In genomic region chr16:30092373-30093010, GRCh38 we compare ENCODE assay signal across 8 cellular contexts. TPM values are rescaled to one million over a fixed set of nuclear protein-coding genes. Genes with fewer than 3 reads are reported as not detected.
DNase-seq lines count a peak whose midpoint lies in the region; ATAC-seq and TF ChIP-seq lines count a peak whose summit lies in the region.

No MANE protein-coding gene starts in this region.

- H3K4me1 ChIP-seq in DND-41 (ENCODE audit: insufficient read depth, low read length) (peaks cover 49% of the 10 kb centered on the region), Karpas-422 (ENCODE audit: low read length) (peaks cover 45% of the 10 kb centered on the region), SJSA1 (replicated peaks) (peaks cover 23% of the 10 kb centered on the region), adipocyte (ENCODE audit: control insufficient read depth, insufficient read depth, low read length) (peaks cover 44% of the 10 kb centered on the region), heart right ventricle (peaks cover 7 to 70% (median 45%) of the 10 kb centered on the region in 9 donors)

- peaks cover 12% of the 10 kb centered on the region for H3K9me3 ChIP-seq in DND-41 (ENCODE audit: insufficient read depth, low read length, severe bottlenecking)
- H3K9me3 ChIP-seq in Karpas-422 (ENCODE audit: low read length): peaks cover 8% of the 10 kb centered on the region; the same call in 1 of the 2 replicates
- H3K9me3 ChIP-seq in SJSA1 (replicated peaks): peaks cover 10% of the 10 kb centered on the region
- H3K9me3 ChIP-seq in adipocyte (ENCODE audit: control insufficient read depth, low read length): peaks cover 3% of the 10 kb centered on the region
- peaks cover 0 to 12% (median 7%) of the 10 kb centered on the region in 11 donors for H3K9me3 ChIP-seq in heart right ventricle

- H3K27ac ChIP-seq in DND-41 (ENCODE audit: low read length) (peak overlapping the region; percentile 85), Karpas-422 (ENCODE audit: low read length) (peak overlapping the region; percentile 82), SJSA1 (no peak overlapping the region), heart right ventricle (peak overlapping the region; percentile 39 to 95 (median 88))

- H4K20me1 ChIP-seq in DND-41 (ENCODE audit: insufficient read depth, low read length) (no peaks in the 10 kb centered on the region), Karpas-422 (ENCODE audit: insufficient read depth, low read depth, low read length) (no peaks in the 10 kb centered on the region)

- H3K9ac ChIP-seq in DND-41 (ENCODE audit: low read depth, low read length) (peak overlapping the region; percentile 62), Karpas-422 (ENCODE audit: low read length) (peak overlapping the region; percentile 85), adipocyte (ENCODE audit: low read length) (peak overlapping the region; percentile 80)

- peaks cover 7% of the 10 kb centered on the region for H3K79me2 ChIP-seq in DND-41 (ENCODE audit: insufficient read depth, low read length)
- peaks cover 3% of the 10 kb centered on the region; the same call in 1 of the 2 replicates for H3K79me2 ChIP-seq in Karpas-422 (ENCODE audit: low read length)

- WGBS in heart right ventricle, 2 donors: 9 to 13% methylated on average over 22 of the region's 22 CpGs

- H3K4me2 ChIP-seq in DND-41 (ENCODE audit: insufficient read depth, low read length): peak overlapping the region; percentile 78
- peak overlapping the region; percentile 91 for H3K4me2 ChIP-seq in Karpas-422 (ENCODE audit: low read depth, low read length, poor library complexity, severe bottlenecking)

- TF ChIP-seq CTCF in DND-41 (IDR thresholded peaks at IDR 0.05; ENCODE audit: borderline replicate concordance, extremely low read depth, low read length, poor library complexity, severe bottlenecking) (peak; percentile 68), heart right ventricle (IDR thresholded peaks at IDR 0.05) (peak; percentile 39 to 83 (median 70))

- H3K27me3 ChIP-seq in DND-41 (ENCODE audit: insufficient read depth, low read length, poor library complexity) (no peaks in the 10 kb centered on the region), Karpas-422 (ENCODE audit: low read length) (no peaks in the 10 kb centered on the region), SJSA1 (replicated peaks) (no peaks in the 10 kb centered on the region), adipocyte (replicated peaks; ENCODE audit: control insufficient read depth, insufficient read depth, low read length) (no peaks in the 10 kb centered on the region), heart right ventricle (no peaks in the 10 kb centered on the region)

- H3K9me2 ChIP-seq in Karpas-422 (replicated peaks; ENCODE audit: insufficient read depth, low read length): no peaks in the 10 kb centered on the region

- peak; percentile 15 for ATAC-seq in DND-41 (ENCODE audit: insufficient read depth, low read depth)
- peak; percentile 47 for ATAC-seq in GM21619 (IDR thresholded peaks at IDR 0.05; ENCODE audit: unreplicated experiment)
- ATAC-seq in heart right ventricle: peak; percentile 46 to 82 (median 70)

- DNase-seq in DND-41 (peak; percentile 72), Karpas-422 (peak; percentile 96), SJSA1 (ENCODE audit: low read depth in 1 of 2, low spot score in 2 of 2) (peak; percentile 53 to 65), adipocyte (ENCODE audit: low read depth) (peak; percentile 61), heart right ventricle (peak; percentile 82 to 88), pons (ENCODE audit: low spot score) (peak; percentile 88), NCI-H146 (lab: John Stamatoyannopoulos, UW) (no peak)

- intact Hi-C loops in heart right ventricle (cut with DNase I): loop anchor here in 4 of 10 donors (2.0 to 10.0 kb wide), 2 partner anchors 28 to 312 kb away; partner anchors contain the start of genes ZNF771 (in 3 of the 4) and ALDOA (in 1 of the 4)

- peaks cover 14% of the 10 kb centered on the region for H3K36me3 ChIP-seq in DND-41 (ENCODE audit: insufficient read depth, low read length)
- no peaks in the 10 kb centered on the region for H3K36me3 ChIP-seq in Karpas-422 (ENCODE audit: insufficient read depth, low read length)
- 0 out of 2 replicates have a peak, but pooled peaks cover 8% of the 10 kb centered on the region for H3K36me3 ChIP-seq in SJSA1
- H3K36me3 ChIP-seq in adipocyte (ENCODE audit: control insufficient read depth, insufficient read depth, low read length, severe bottlenecking): peaks cover 13% of the 10 kb centered on the region
- H3K36me3 ChIP-seq in heart right ventricle: peaks cover 0 to 23% (median 13%) of the 10 kb centered on the region in 9 donors

- H3K4me3 ChIP-seq in DND-41 (ENCODE audit: low read depth in 1 of 2, low read length in 2 of 2) (peak overlapping the region; percentile 27 to 60), Karpas-422 (ENCODE audit: low read length) (peak overlapping the region; percentile 78), SJSA1 (peak overlapping the region; percentile 37), adipocyte (ENCODE audit: low read length) (peak overlapping the region; percentile 74), heart right ventricle (peak overlapping the region in 9 of 10 donors; percentile 39 to 65 (median 58))

- peak overlapping the region; percentile 85 for H2AFZ ChIP-seq in DND-41 (ENCODE audit: low read depth, low read length)
- H2AFZ ChIP-seq in Karpas-422 (ENCODE audit: low read length): peak overlapping the region; percentile 73

RNA-seq across cellular contexts. Expression of gene TBX6, which starts 0.8 kb away (rescaled TPM):
- total RNA-seq in Karpas-422 (2014; rRNA removed; shearing (Covaris generic); ENCODE audit: low replicate concordance): 1.8 and 2.1 TPM in 2 replicates
- total RNA-seq in SJSA1 (2014; rRNA removed; shearing (Covaris generic)): not detected in 2 replicates
- total RNA-seq in heart right ventricle: 1 to 10 TPM in 1 of 10 donors, under 1 TPM in 9; 0.28 to 1.4 (median 0.57) TPM
- 1 to 10 TPM in 1 of 2 donors, under 1 TPM in 1; 0.28 to 1.7 TPM for polyA plus RNA-seq in heart right ventricle

RNA-seq across cellular contexts. Expression of gene YPEL3, which starts 3.5 kb away (rescaled TPM):
- 62.1 and 93.0 TPM in 2 replicates for total RNA-seq in Karpas-422 (2014; rRNA removed; shearing (Covaris generic); ENCODE audit: low replicate concordance)
- total RNA-seq in SJSA1 (2014; rRNA removed; shearing (Covaris generic)): 3.1 and 4.8 TPM in 2 replicates
- 100 to 1,000 TPM in 1 of 10 donors, 10 to 100 TPM in 9; 31.5 to 117 (median 42.6) TPM for total RNA-seq in heart right ventricle
- 100 to 1,000 TPM in 1 of 2 donors, 10 to 100 TPM in 1; 75.5 to 203 TPM for polyA plus RNA-seq in heart right ventricle

RNA-seq across cellular contexts. Expression of gene PPP4C, which starts 16.7 kb away (rescaled TPM):
- 103 and 154 TPM in 2 replicates for total RNA-seq in Karpas-422 (2014; rRNA removed; shearing (Covaris generic); ENCODE audit: low replicate concordance)
- 100 and 134 TPM in 2 replicates for total RNA-seq in SJSA1 (2014; rRNA removed; shearing (Covaris generic))
- total RNA-seq in heart right ventricle: 10 to 100 TPM; 35.2 to 50.0 (median 42.4) TPM
- polyA plus RNA-seq in heart right ventricle: 10 to 100 TPM; 34.5 to 82.1 TPM

RNA-seq across cellular contexts. Expression of gene GDPD3, which starts 20.8 kb away (rescaled TPM):
- 2.1 and 3.3 TPM in 2 replicates for total RNA-seq in Karpas-422 (2014; rRNA removed; shearing (Covaris generic); ENCODE audit: low replicate concordance)
- 0.50 TPM in 1 of 2 replicates, not detected in the other for total RNA-seq in SJSA1 (2014; rRNA removed; shearing (Covaris generic))
- total RNA-seq in heart right ventricle: 1 to 10 TPM in 9 of 10 donors, under 1 TPM in 1; 0.85 to 3.6 (median 1.5) TPM
- 1 to 10 TPM; 1.2 to 6.4 TPM for polyA plus RNA-seq in heart right ventricle

RNA-seq across cellular contexts. Expression of gene ALDOA, which starts 26.9 kb away (rescaled TPM):
- total RNA-seq in Karpas-422 (2014; rRNA removed; shearing (Covaris generic); ENCODE audit: low replicate concordance): 1,486 and 1,797 TPM in 2 replicates
- total RNA-seq in SJSA1 (2014; rRNA removed; shearing (Covaris generic)): 758 and 762 TPM in 2 replicates
- total RNA-seq in heart right ventricle: 1,000 to 10,000 TPM; 3,057 to 4,582 (median 3,914) TPM
- polyA plus RNA-seq in heart right ventricle: 1,000 to 10,000 TPM; 2,873 to 3,079 TPM

Comparison
In these comparisons a context has a peak if more than half of its experiments do, and no peak if none do; other contexts are left out.
1. ATAC-seq: peak in every context shown above with its lines; median percentile 70 in heart right ventricle; 47 in GM21619; 15 in DND-41.